24 cellular contexts compared by ENCODE assay signal in genomic region chr3:39133822-39134221, GRCh38. TPM values are rescaled to one million over a fixed set of nuclear protein-coding genes. Genes with fewer than 3 reads are reported as not detected.
"Had no signal": no experiment of that assay in that cellular context is flagged by ENCODE, and none has a peak within 500 bp of the region (broad histone marks: within the 10 kb centered on the region; RNA-seq: fewer than 3 reads in every experiment).

No MANE protein-coding gene starts in this region.

- H3K27me3 Mint-ChIP-seq: activated CD4-positive, alpha-beta T cell treated with anti-CD3 and anti-CD28 coated beads, Interleukin-2, amount 10 ng/mL, durations not matched to agents 7 days and 5 days; activated naive CD8-positive, alpha-beta T cell treated with anti-CD3 and anti-CD28 coated beads, Interleukin-2, amount 10 ng/mL, durations not matched to agents 7 days and 5 days; central memory CD8-positive, alpha-beta T cell; naive thymus-derived CD8-positive, alpha-beta T cell; stimulated activated naive B cell treated with anti-CD40 and anti-IgM and Interleukin-4, amounts not matched to agents 10 μg/mL and 1 μg/mL and 100 μg/mL, for 72 hours had no signal

- H3K4me3 Mint-ChIP-seq: activated CD4-positive, alpha-beta T cell treated with anti-CD3 and anti-CD28 coated beads, Interleukin-2, amount 10 ng/mL, durations not matched to agents 7 days and 5 days; activated CD8-positive, alpha-beta T cell treated with anti-CD3 and anti-CD28 coated beads, Interleukin-2, amount 10 ng/mL, durations not matched to agents 7 days and 5 days; activated naive CD8-positive, alpha-beta T cell treated with anti-CD3 and anti-CD28 coated beads, Interleukin-2, amount 10 ng/mL, durations not matched to agents 7 days and 5 days; activated T-cell treated with anti-CD3 and anti-CD28 coated beads, Interleukin-2, amount 50 U/mL, for 72 hours; central memory CD8-positive, alpha-beta T cell; naive thymus-derived CD8-positive, alpha-beta T cell; stimulated activated naive B cell treated with anti-CD40 and anti-IgM and Interleukin-4, amounts not matched to agents 10 μg/mL and 1 μg/mL and 100 μg/mL, for 72 hours had no signal

- H3K36me3 ChIP-seq: gastrocnemius medialis, right lobe of liver had no signal

- H3K27ac ChIP-seq: body of pancreas, coronary artery, psoas muscle, right lobe of liver, tibial nerve had no signal

- H3K9me3 ChIP-seq: body of pancreas, gastrocnemius medialis, heart left ventricle, psoas muscle, right lobe of liver, tibial nerve had no signal

- H3K27ac Mint-ChIP-seq: activated CD4-positive, alpha-beta T cell treated with anti-CD3 and anti-CD28 coated beads, Interleukin-2, amount 10 ng/mL, durations not matched to agents 7 days and 5 days; activated CD8-positive, alpha-beta T cell treated with anti-CD3 and anti-CD28 coated beads, Interleukin-2, amount 10 ng/mL, durations not matched to agents 7 days and 5 days; activated naive CD8-positive, alpha-beta T cell treated with anti-CD3 and anti-CD28 coated beads, Interleukin-2, amount 10 ng/mL, durations not matched to agents 7 days and 5 days; activated T-cell treated with anti-CD3 and anti-CD28 coated beads, Interleukin-2, amount 50 U/mL, for 72 hours; stimulated activated naive B cell treated with anti-CD40 and anti-IgM and Interleukin-4, amounts not matched to agents 10 μg/mL and 1 μg/mL and 100 μg/mL, for 72 hours had no signal

- H3K4me1 ChIP-seq: gastrocnemius medialis, psoas muscle, right lobe of liver, tibial nerve had no signal

- H3K9me3 Mint-ChIP-seq: activated CD4-positive, alpha-beta T cell treated with anti-CD3 and anti-CD28 coated beads, Interleukin-2, amount 10 ng/mL, durations not matched to agents 7 days and 5 days; activated naive CD8-positive, alpha-beta T cell treated with anti-CD3 and anti-CD28 coated beads, Interleukin-2, amount 10 ng/mL, durations not matched to agents 7 days and 5 days; activated T-cell treated with anti-CD3 and anti-CD28 coated beads, Interleukin-2, amount 50 U/mL, for 72 hours; central memory CD8-positive, alpha-beta T cell; naive thymus-derived CD8-positive, alpha-beta T cell; stimulated activated naive B cell treated with anti-CD40 and anti-IgM and Interleukin-4, amounts not matched to agents 10 μg/mL and 1 μg/mL and 100 μg/mL, for 72 hours had no signal

- H3K4me1 Mint-ChIP-seq: activated CD4-positive, alpha-beta T cell treated with anti-CD3 and anti-CD28 coated beads, Interleukin-2, amount 10 ng/mL, durations not matched to agents 7 days and 5 days; central memory CD8-positive, alpha-beta T cell had no signal

- DNase-seq: activated CD4-positive, alpha-beta T cell treated with anti-CD3 and anti-CD28 coated beads, Interleukin-2, amount 10 ng/mL, durations not matched to agents 7 days and 5 days; activated CD8-positive, alpha-beta memory T cell treated with anti-CD3 and anti-CD28 coated beads, Interleukin-2, amount 50 U/mL, for 48 hours; activated CD8-positive, alpha-beta T cell treated with anti-CD3 and anti-CD28 coated beads, Interleukin-2, amount 10 ng/mL, durations not matched to agents 7 days and 5 days; activated gamma-delta T cell; activated naive CD8-positive, alpha-beta T cell treated with anti-CD3 and anti-CD28 coated beads, Interleukin-2, amount 10 ng/mL, durations not matched to agents 7 days and 5 days; activated T-cell treated with anti-CD3 and anti-CD28 coated beads, Interleukin-2, amount 50 U/mL, for 72 hours; amygdala; gastrocnemius medialis; mesendoderm; naive thymus-derived CD8-positive, alpha-beta T cell; psoas muscle; right lobe of liver; stimulated activated CD4-positive, alpha-beta T cell treated with anti-CD3 and anti-CD28 coated beads, Interleukin-4, amount 100 ng/mL, for 4 hours; stimulated activated naive B cell treated with anti-CD40 and anti-IgM and Interleukin-4, amounts not matched to agents 10 μg/mL and 1 μg/mL and 100 μg/mL, for 72 hours; substantia nigra had no signal

- FAIRE-seq: endometrium had no signal

- H3K27me3 ChIP-seq: body of pancreas, gastrocnemius medialis, heart left ventricle, right lobe of liver, tibial nerve had no signal

- H3K4me3 ChIP-seq: body of pancreas, coronary artery, gastrocnemius medialis, heart left ventricle, psoas muscle, right lobe of liver, smooth muscle cell, tibial nerve had no signal

- ATAC-seq: activated CD8-positive, alpha-beta T cell treated with anti-CD3 and anti-CD28 coated beads, Interleukin-2, amount 10 ng/mL, durations not matched to agents 7 days and 5 days; body of pancreas; gastrocnemius medialis; naive thymus-derived CD8-positive, alpha-beta T cell; psoas muscle; right lobe of liver had no signal

RNA-seq across cellular contexts. Expression of gene XIRP1, which starts 58.6 kb away (rescaled TPM):
- total RNA-seq: activated CD4-positive, alpha-beta T cell treated with anti-CD3 and anti-CD28 coated beads, Interleukin-2, amount 10 ng/mL, durations not matched to agents 7 days and 5 days; activated CD8-positive, alpha-beta T cell treated with anti-CD3 and anti-CD28 coated beads, Interleukin-2, amount 10 ng/mL, durations not matched to agents 7 days and 5 days; activated naive CD8-positive, alpha-beta T cell treated with anti-CD3 and anti-CD28 coated beads, Interleukin-2, amount 10 ng/mL, durations not matched to agents 7 days and 5 days; body of pancreas; liver; naive thymus-derived CD8-positive, alpha-beta T cell; osteocyte; tibial nerve had no signal
- polyA plus RNA-seq: naive thymus-derived CD8-positive, alpha-beta T cell had no signal
